Comparison of ENCODE assay signal across 8 cellular contexts in the genomic region with DNA sequence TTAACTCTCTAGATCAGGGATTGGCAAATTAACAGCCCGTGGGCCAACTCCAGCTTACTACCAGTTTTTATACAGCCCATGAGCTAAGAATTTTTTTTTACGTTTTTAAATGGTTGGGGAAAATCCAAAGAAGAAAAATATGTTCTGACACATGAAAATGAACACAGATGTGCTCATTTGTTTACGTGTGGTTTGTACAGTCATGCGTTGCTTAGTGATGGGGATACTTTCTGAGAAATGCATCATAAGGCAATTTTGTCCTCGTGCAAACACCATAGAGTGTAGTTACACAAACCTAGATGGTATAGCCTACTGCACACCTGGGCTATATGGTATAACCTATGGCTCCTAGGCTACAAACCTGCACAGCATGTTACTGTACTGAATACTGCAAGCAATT. TPM values are rescaled to one million over a fixed set of nuclear protein-coding genes. Genes with fewer than 3 reads are reported as not detected.
DNase-seq lines count a peak whose midpoint lies in the region; ATAC-seq and TF ChIP-seq lines count a peak whose summit lies in the region.

No MANE protein-coding gene starts in this region.

- TF ChIP-seq CTCF in C4-2B (conservative IDR thresholded peaks at IDR 0.05) (peak; percentile 0; the same call in 1 of the 2 replicates), thyroid gland (IDR thresholded peaks at IDR 0.05) (no peak), ascending aorta (IDR thresholded peaks at IDR 0.05) (no peak)

- H3K27me3 ChIP-seq in thyroid gland (no peaks in the 10 kb centered on the region), ascending aorta (no peaks in the 10 kb centered on the region)

- DNase-seq in HS-5 (ENCODE audit: low read depth) (peak; percentile 58), fibroblast of gingiva (ENCODE audit: low read depth) (peak; percentile 92), DMS79 (lab: John Stamatoyannopoulos, UW) (no peak), thyroid gland (no peak), ascending aorta (ENCODE audit: low spot score in 2 of 2) (no peak), activated gamma-delta T cell treated with Interleukin-2 at 50 U/mL for 16 hours (no peak)

- intact Hi-C loops in thyroid gland (cut with DNase I) (no loop called here), ascending aorta (cut with DNase I) (no loop called here)

- 74 to 82% methylated on average over 5 of the region's 5 CpGs for WGBS in thyroid gland, 2 donors

- no peaks in the 10 kb centered on the region for H3K36me3 ChIP-seq in thyroid gland
- H3K36me3 ChIP-seq in ascending aorta = no peaks in the 10 kb centered on the region

- ATAC-seq in GM19463 (IDR thresholded peaks at IDR 0.05; ENCODE audit: unreplicated experiment) = peak; percentile 84

- TF ChIP-seq POLR2A in thyroid gland (IDR thresholded peaks at IDR 0.05) = no peak

- no peaks in the 10 kb centered on the region for H3K4me1 ChIP-seq in thyroid gland
- no peaks in the 10 kb centered on the region for H3K4me1 ChIP-seq in ascending aorta

- H3K4me3 ChIP-seq in thyroid gland (replicated peaks in 1 of 3) (no peak overlapping the region), ascending aorta (no peak overlapping the region)

- H3K9me3 ChIP-seq in thyroid gland (no peaks in the 10 kb centered on the region), ascending aorta (no peaks in the 10 kb centered on the region)

- no peak overlapping the region for H3K27ac ChIP-seq in C4-2B
- no peak overlapping the region for H3K27ac ChIP-seq in thyroid gland
- no peak overlapping the region for H3K27ac ChIP-seq in ascending aorta

RNA-seq across cellular contexts. Expression of gene SMKR1, which starts 8.3 kb away (rescaled TPM):
- 1 to 10 TPM in 3 of 4 donors, under 1 TPM in 1; 0.56 to 2.7 (median 1.1) TPM for total RNA-seq in thyroid gland
- not detected for total RNA-seq in ascending aorta

RNA-seq across cellular contexts. Expression of gene STRIP2, which starts 59.8 kb away (rescaled TPM):
- total RNA-seq in thyroid gland (under 1 TPM; 0.22 to 0.94 (median 0.54) TPM), ascending aorta (2.3 TPM)

Comparison
In these comparisons a context has a peak if more than half of its experiments do, and no peak if none do; other contexts are left out.
1. DNase-seq: peak in HS-5 (single experiment) and fibroblast of gingiva (single experiment); none in DMS79 (single experiment), thyroid gland (0 of 2), ascending aorta (0 of 2) and activated gamma-delta T cell treated with Interleukin-2 at 50 U/mL for 16 hours (single experiment).